21 cellular contexts compared by ENCODE assay signal in the genomic region with DNA sequence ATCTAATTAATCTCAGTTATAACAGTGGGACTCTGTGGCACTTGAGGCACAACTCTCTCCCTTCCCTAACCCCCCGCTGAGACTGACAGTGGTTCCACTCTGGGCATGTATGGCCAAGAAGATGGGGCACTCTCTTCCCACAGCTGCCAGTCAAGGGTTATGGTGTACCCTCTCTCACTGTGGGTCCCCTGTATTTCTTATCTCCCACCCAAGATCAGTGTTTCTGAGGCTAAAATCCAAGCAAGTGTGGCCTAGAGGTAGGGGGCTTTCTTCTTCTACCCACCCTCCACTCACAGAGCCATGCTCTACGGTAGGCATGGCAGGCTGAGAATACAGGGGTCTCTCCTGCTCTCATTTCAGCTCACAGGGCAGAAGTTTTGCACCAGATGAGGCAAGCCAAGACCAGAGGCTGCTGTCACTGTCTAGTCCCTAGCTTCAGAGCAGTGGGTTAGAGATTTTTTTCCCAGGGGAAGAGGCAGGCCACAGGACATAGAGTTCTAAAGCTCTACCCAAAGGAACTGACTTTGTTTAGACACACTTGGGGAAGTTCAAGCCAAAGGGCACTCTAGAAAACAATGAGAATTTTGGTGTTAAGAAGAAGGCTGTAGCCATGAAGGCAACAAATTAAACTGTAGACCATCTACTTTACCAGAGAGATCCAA. TPM values are rescaled to one million over a fixed set of nuclear protein-coding genes. Genes with fewer than 3 reads are reported as not detected.
DNase-seq lines count a peak whose midpoint lies in the region; ATAC-seq and TF ChIP-seq lines count a peak whose summit lies in the region.
"Had no signal": no experiment of that assay in that cellular context is flagged by ENCODE, and none has a peak within 500 bp of the region (broad histone marks: within the 10 kb centered on the region; RNA-seq: fewer than 3 reads in every experiment).

No MANE protein-coding gene starts in this region.

- H3K4me3 ChIP-seq in BLaER1, result no peak overlapping the region
- H3K4me3 ChIP-seq: body of pancreas, lung, thyroid gland had no signal

- peaks cover 44% of the 10 kb centered on the region for H3K36me3 ChIP-seq in BLaER1

- H3K4me2 ChIP-seq in BLaER1, result peak overlapping the region; percentile 46
- H3K4me2 ChIP-seq: KMS-11 had no signal

- no peaks in the 10 kb centered on the region for H4K20me1 ChIP-seq in BLaER1

- H3K9ac ChIP-seq in BLaER1, result no peak overlapping the region
- H3K9ac ChIP-seq: KMS-11 had no signal

- H3K4me3 Mint-ChIP-seq in T-helper 1 cell treated with Interleukin-12 subunit alpha and Interleukin-12 subunit beta and Interleukin-4 antibody, amounts not matched to agents 30 μg/mL and 1 μg/mL, for 36 hours, result no peak overlapping the region
- H3K4me3 Mint-ChIP-seq: dendritic cell treated with granulocyte-macrophage colony-stimulating factor and Interleukin-4, amounts not matched to agents 40 ng/mL and 50 ng/mL, for 4 days; stimulated activated memory B cell treated with anti-CD40 and anti-IgM and Interleukin-4, amounts not matched to agents 10 μg/mL and 1 μg/mL and 100 μg/mL, for 72 hours had no signal

- peaks cover 46% of the 10 kb centered on the region for H3K36me3 Mint-ChIP-seq in T-helper 1 cell treated with Interleukin-12 subunit alpha and Interleukin-12 subunit beta and Interleukin-4 antibody, amounts not matched to agents 30 μg/mL and 1 μg/mL, for 36 hours (ENCODE audit: low read depth)

- no peaks in the 10 kb centered on the region for H3K9me3 Mint-ChIP-seq in T-helper 1 cell treated with Interleukin-12 subunit alpha and Interleukin-12 subunit beta and Interleukin-4 antibody, amounts not matched to agents 30 μg/mL and 1 μg/mL, for 36 hours
- H3K9me3 Mint-ChIP-seq: dendritic cell treated with granulocyte-macrophage colony-stimulating factor and Interleukin-4, amounts not matched to agents 40 ng/mL and 50 ng/mL, for 4 days; stimulated activated memory B cell treated with anti-CD40 and anti-IgM and Interleukin-4, amounts not matched to agents 10 μg/mL and 1 μg/mL and 100 μg/mL, for 72 hours had no signal

- H3K27ac ChIP-seq in BLaER1, result no peak overlapping the region
- H3K27ac ChIP-seq in RWPE1, result peak overlapping the region; percentile 71
- peak overlapping the region; percentile 62 for H3K27ac ChIP-seq in foreskin keratinocyte
- H3K27ac ChIP-seq: 22Rv1, body of pancreas, C4-2B, KMS-11, thyroid gland had no signal

- DNase-seq in T-helper 1 cell (no peak), RWPE1 (ENCODE audit: low spot score) (no peak), foreskin keratinocyte (no peak), ureter (ENCODE audit: low spot score) (no peak)
- no peak for DNase-seq in stimulated activated CD4-positive, alpha-beta T cell treated with anti-CD3 and anti-CD28 coated beads, Interleukin-4, amount 100 ng/mL, for 24 hours
- DNase-seq: activated gamma-delta T cell, body of pancreas, H7, NCI-H1105 treated with DMSO at 0.1 percent for 48 hours, NCI-H2171, NCI-H69, thyroid gland had no signal

- no peak for TF ChIP-seq CTCF in RWPE1 (conservative IDR thresholded peaks at IDR 0.05; ENCODE audit: low read depth)
- no peak for TF ChIP-seq CTCF in foreskin keratinocyte (conservative IDR thresholded peaks at IDR 0.05)

- peak overlapping the region; percentile 67 for H3K27ac Mint-ChIP-seq in T-helper 1 cell treated with Interleukin-12 subunit alpha and Interleukin-12 subunit beta and Interleukin-4 antibody, amounts not matched to agents 30 μg/mL and 1 μg/mL, for 36 hours
- H3K27ac Mint-ChIP-seq: dendritic cell treated with granulocyte-macrophage colony-stimulating factor and Interleukin-4, amounts not matched to agents 40 ng/mL and 50 ng/mL, for 4 days; stimulated activated memory B cell treated with anti-CD40 and anti-IgM and Interleukin-4, amounts not matched to agents 10 μg/mL and 1 μg/mL and 100 μg/mL, for 72 hours had no signal

- CTCF ChIA-PET in RWPE1 (lab: Yijun Ruan, JAX), result no interaction called here

- peaks cover 41% of the 10 kb centered on the region for H3K4me1 Mint-ChIP-seq in T-helper 1 cell treated with Interleukin-12 subunit alpha and Interleukin-12 subunit beta and Interleukin-4 antibody, amounts not matched to agents 30 μg/mL and 1 μg/mL, for 36 hours (ENCODE audit: low read depth)

- H3K27me3 ChIP-seq in BLaER1, result no peaks in the 10 kb centered on the region
- no peaks in the 10 kb centered on the region for H3K27me3 ChIP-seq in foreskin keratinocyte
- H3K27me3 ChIP-seq: body of pancreas, thyroid gland had no signal

- peak; percentile 7 for ATAC-seq in foreskin keratinocyte
- no peak for ATAC-seq in GM18870 (IDR thresholded peaks at IDR 0.05; ENCODE audit: unreplicated experiment)
- ATAC-seq: body of pancreas; stimulated activated memory B cell treated with anti-CD40 and anti-IgM and Interleukin-4, amounts not matched to agents 10 μg/mL and 1 μg/mL and 100 μg/mL, for 72 hours had no signal

- no peaks in the 10 kb centered on the region for H3K9me3 ChIP-seq in BLaER1
- H3K9me3 ChIP-seq: body of pancreas, thyroid gland had no signal

- H3K27me3 Mint-ChIP-seq in T-helper 1 cell treated with Interleukin-12 subunit alpha and Interleukin-12 subunit beta and Interleukin-4 antibody, amounts not matched to agents 30 μg/mL and 1 μg/mL, for 36 hours (ENCODE audit: low read depth), result no peaks in the 10 kb centered on the region
- H3K27me3 Mint-ChIP-seq: dendritic cell treated with granulocyte-macrophage colony-stimulating factor and Interleukin-4, amounts not matched to agents 40 ng/mL and 50 ng/mL, for 4 days; stimulated activated memory B cell treated with anti-CD40 and anti-IgM and Interleukin-4, amounts not matched to agents 10 μg/mL and 1 μg/mL and 100 μg/mL, for 72 hours had no signal

- POLR2A ChIA-PET in RWPE1 (lab: Yijun Ruan, JAX; ENCODE audit: low non-redundant PET), result interaction anchor here (1.2 kb wide), 1 partner anchor 10 kb away, joined by 5 read pairs; no protein-coding TSS in a partner anchor

- H3K4me1 ChIP-seq in BLaER1, result peaks cover 24% of the 10 kb centered on the region
- peaks cover 24% of the 10 kb centered on the region for H3K4me1 ChIP-seq in foreskin keratinocyte

RNA-seq across cellular contexts. Expression of a gene that starts 31.7 kb away (rescaled TPM):
- total RNA-seq in foreskin keratinocyte (9.7 and 10.0 TPM in 2 replicates), ureter (20.6 TPM)
- polyA plus RNA-seq in foreskin keratinocyte, result 4.5 and 5.5 TPM in 2 replicates
